1 cellular context compared by ENCODE assay signal in the genomic region with DNA sequence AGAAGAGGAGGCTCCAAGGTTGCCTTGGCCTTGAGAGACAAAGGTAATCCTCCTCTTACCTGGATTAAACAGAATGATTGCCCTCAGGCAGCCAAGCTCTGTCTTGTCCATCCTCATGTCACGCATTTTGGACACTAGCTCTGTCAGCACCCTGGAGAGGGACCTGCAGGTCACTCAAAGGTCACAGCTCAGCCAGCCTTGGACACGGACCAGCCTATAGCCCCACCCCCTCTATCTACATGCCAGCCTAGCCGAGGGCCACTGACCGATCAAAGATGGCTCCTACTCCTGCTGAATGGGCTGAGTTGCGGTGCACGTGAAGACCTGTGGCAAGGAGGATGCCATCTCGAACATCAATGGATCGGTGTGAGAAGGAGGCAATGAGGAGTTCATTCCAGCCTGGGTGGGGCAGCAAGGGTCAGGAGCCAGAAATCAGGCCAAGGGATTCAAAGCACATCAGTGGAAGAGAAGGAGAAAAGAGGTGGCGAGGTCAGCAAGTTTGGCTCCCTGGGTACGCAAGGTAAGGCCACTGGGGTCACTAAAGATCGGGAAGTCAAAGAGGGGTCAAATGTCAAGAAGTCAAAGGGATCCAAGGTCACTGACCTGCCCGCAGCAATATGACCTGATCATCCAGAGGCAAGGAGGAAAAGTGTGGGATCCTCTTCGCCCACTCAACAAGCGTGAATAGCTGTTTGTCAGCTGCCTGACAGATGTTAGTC.
A peak's percentile ranks its signal among the peaks of the same experiment; 100 is the strongest.
TF ChIP-seq lines count a peak whose summit lies in the region.

No MANE protein-coding gene starts in this region.

TF ChIP-seq in Ishikawa, 13 proteins besides CTCF, POLR2A, EP300 and RAD21 (continued from another document):
- TF ChIP-seq FOXM1 (IDR thresholded peaks at IDR 0.05; ENCODE audit: borderline replicate concordance, low read depth) (no peak), YY1 (IDR thresholded peaks at IDR 0.05; ENCODE audit: low read depth) (0 out of 2 replicates have a peak, but pooled peaks have one; percentile 43), TAF1 (IDR thresholded peaks at IDR 0.05; ENCODE audit: low read depth) (no peak)
